ENCODE assay signal across 11 cellular contexts in genomic region chr2:197502685-197503084, GRCh38. TPM values are rescaled to one million over a fixed set of nuclear protein-coding genes. Genes with fewer than 3 reads are reported as not detected.
A peak's percentile ranks its signal among the peaks of the same experiment; 100 is the strongest.
DNase-seq lines count a peak whose midpoint lies in the region; ATAC-seq and TF ChIP-seq lines count a peak whose summit lies in the region.
"Had no signal": no experiment of that assay in that cellular context is flagged by ENCODE, and none has a peak within 500 bp of the region (broad histone marks: within the 10 kb centered on the region; RNA-seq: fewer than 3 reads in every experiment).

No MANE protein-coding gene starts in this region.

- H3K4me1 ChIP-seq in HUES64 (ENCODE audit: insufficient read depth, low read length) (0 out of 2 replicates have a peak, but pooled peaks cover 15% of the 10 kb centered on the region), adipocyte (ENCODE audit: control insufficient read depth, insufficient read depth, low read length) (peaks cover 27% of the 10 kb centered on the region), foreskin keratinocyte (peaks cover under 1% of the 10 kb centered on the region)
- peaks cover 16 to 20% of the 10 kb centered on the region in 2 donors for H3K4me1 ChIP-seq in naive thymus-derived CD4-positive, alpha-beta T cell (ENCODE audit: control insufficient read depth in 2 of 2, insufficient read depth in 2 of 2, low read length in 2 of 2)

- no peak for DNase-seq in CD4-positive, alpha-beta T cell
- DNase-seq in adipocyte (ENCODE audit: low read depth) (no peak), Kasumi-1 (lab: John Stamatoyannopoulos, UW) (no peak), SHP77 treated with DMSO at 0.1 percent for 48 hours (lab: John Stamatoyannopoulos, UW) (no peak), foreskin keratinocyte (no peak)
- no peak for DNase-seq in naive thymus-derived CD4-positive, alpha-beta T cell
- no peak for DNase-seq in stimulated activated naive B cell treated with anti-CD40 and anti-IgM and Interleukin-4, amounts not matched to agents 10 μg/mL and 1 μg/mL and 100 μg/mL, for 72 hours
- DNase-seq: HCEC 1CT, lower lobe of right lung, NCI-H1092 treated with DMSO at 0.1 percent for 48 hours had no signal

- no peak overlapping the region for H3K9ac ChIP-seq in HUES64 (ENCODE audit: low read depth, low read length)
- H3K9ac ChIP-seq in adipocyte (ENCODE audit: low read length), result no peak overlapping the region

- H3K27ac ChIP-seq in CD4-positive, alpha-beta T cell (ENCODE audit: low read depth, low read length), result no peak overlapping the region
- H3K27ac ChIP-seq in HUES64 (ENCODE audit: low read depth, low read length) (no peak overlapping the region), foreskin keratinocyte (no peak overlapping the region)
- H3K27ac ChIP-seq in naive thymus-derived CD4-positive, alpha-beta T cell (ENCODE audit: low read depth, low read length), result peak overlapping the region; percentile 90
- H3K27ac ChIP-seq: lower lobe of right lung had no signal

- peaks cover 44% of the 10 kb centered on the region for H3K4me1 Mint-ChIP-seq in CD4-positive, alpha-beta T cell (ENCODE audit: low read depth)
- peaks cover 23 to 46% (median 35%) of the 10 kb centered on the region in 7 donors for H3K4me1 Mint-ChIP-seq in naive thymus-derived CD4-positive, alpha-beta T cell
- peaks cover 16 to 30% of the 10 kb centered on the region in 2 donors for H3K4me1 Mint-ChIP-seq in stimulated activated naive B cell treated with anti-CD40 and anti-IgM and Interleukin-4, amounts not matched to agents 10 μg/mL and 1 μg/mL and 100 μg/mL, for 72 hours

- peaks cover 50% of the 10 kb centered on the region for H3K36me3 ChIP-seq in HUES64 (ENCODE audit: insufficient read depth, low read length)
- H3K36me3 ChIP-seq in adipocyte (ENCODE audit: control insufficient read depth, insufficient read depth, low read length, severe bottlenecking), result peaks cover 37% of the 10 kb centered on the region
- peaks cover 0 to 18% (median 0%) of the 10 kb centered on the region in 3 experiments for H3K36me3 ChIP-seq in naive thymus-derived CD4-positive, alpha-beta T cell (ENCODE audit: control insufficient read depth in 2 of 3, insufficient read depth in 3 of 3, low read length in 3 of 3)

- POLR2A ChIA-PET in CD4-positive, alpha-beta T cell (lab: Charles Lee), result interaction anchor here (5.4 to 8.1 kb wide), 3 partner anchors 12 to 68 kb away, joined by 106 to 219 read pairs (median 111); partner anchors contain the start of genes COQ10B, MOB4 and SF3B1
- POLR2A ChIA-PET in naive thymus-derived CD4-positive, alpha-beta T cell (lab: Charles Lee), result interaction anchor here (1.1 to 5.3 kb wide), 3 partner anchors 10 to 48 kb away, joined by 3 to 100 read pairs (median 69); partner anchors contain the start of genes COQ10B and MOB4

- H3K4me3 ChIP-seq in HUES64 (ENCODE audit: low read length) (peak overlapping the region; percentile 76; the same call in 1 of the 2 replicates), adipocyte (ENCODE audit: low read length) (peak overlapping the region; percentile 100)
- H3K4me3 ChIP-seq in naive thymus-derived CD4-positive, alpha-beta T cell (ENCODE audit: low read length), result no peak overlapping the region
- H3K4me3 ChIP-seq: lower lobe of right lung had no signal

- H3K27me3 ChIP-seq in CD4-positive, alpha-beta T cell (ENCODE audit: control insufficient read depth, insufficient read depth, low read length), result no peaks in the 10 kb centered on the region
- no peaks in the 10 kb centered on the region for H3K27me3 ChIP-seq in HUES64 (ENCODE audit: insufficient read depth, low read length)
- no peaks in the 10 kb centered on the region for H3K27me3 ChIP-seq in adipocyte (replicated peaks; ENCODE audit: control insufficient read depth, insufficient read depth, low read length)
- H3K27me3 ChIP-seq in naive thymus-derived CD4-positive, alpha-beta T cell (ENCODE audit: control insufficient read depth in 2 of 2, insufficient read depth in 2 of 2, low read length in 2 of 2), result no peaks in the 10 kb centered on the region
- H3K27me3 ChIP-seq in foreskin keratinocyte, result no peaks in the 10 kb centered on the region

- CTCF ChIA-PET in CD4-positive, alpha-beta T cell (lab: Charles Lee), result interaction anchor here (2.6 kb wide), 1 partner anchor 11 kb away, joined by 7 read pairs; no protein-coding TSS in a partner anchor
- CTCF ChIA-PET in naive thymus-derived CD4-positive, alpha-beta T cell (lab: Charles Lee), result no interaction called here

- no peak for ATAC-seq in CD4-positive, alpha-beta T cell (ENCODE audit: poor library complexity)
- ATAC-seq in naive thymus-derived CD4-positive, alpha-beta T cell, result no peak
- no peak for ATAC-seq in foreskin keratinocyte
- no peak for ATAC-seq in stimulated activated naive B cell treated with anti-CD40 and anti-IgM and Interleukin-4, amounts not matched to agents 10 μg/mL and 1 μg/mL and 100 μg/mL, for 72 hours (replicated peaks)
- ATAC-seq: lower lobe of right lung had no signal

- peaks cover 68% of the 10 kb centered on the region for H3K36me3 Mint-ChIP-seq in CD4-positive, alpha-beta T cell (ENCODE audit: low read depth)
- H3K36me3 Mint-ChIP-seq in naive thymus-derived CD4-positive, alpha-beta T cell, result peaks cover 4 to 30% (median 13%) of the 10 kb centered on the region in 5 donors
- peaks cover 30 to 50% of the 10 kb centered on the region in 2 donors for H3K36me3 Mint-ChIP-seq in stimulated activated naive B cell treated with anti-CD40 and anti-IgM and Interleukin-4, amounts not matched to agents 10 μg/mL and 1 μg/mL and 100 μg/mL, for 72 hours

- no peak for TF ChIP-seq CTCF in CD4-positive, alpha-beta T cell (IDR thresholded peaks at IDR 0.05)
- TF ChIP-seq CTCF in foreskin keratinocyte (conservative IDR thresholded peaks at IDR 0.05), result no peak

- H3K4me3 Mint-ChIP-seq in CD4-positive, alpha-beta T cell, result peak overlapping the region; percentile 94
- peak overlapping the region in 9 of 10 donors; percentile 16 to 98 (median 92) for H3K4me3 Mint-ChIP-seq in naive thymus-derived CD4-positive, alpha-beta T cell
- H3K4me3 Mint-ChIP-seq in stimulated activated naive B cell treated with anti-CD40 and anti-IgM and Interleukin-4, amounts not matched to agents 10 μg/mL and 1 μg/mL and 100 μg/mL, for 72 hours, result no peak overlapping the region

- H3K9me3 Mint-ChIP-seq in CD4-positive, alpha-beta T cell, result no peaks in the 10 kb centered on the region
- H3K9me3 Mint-ChIP-seq in naive thymus-derived CD4-positive, alpha-beta T cell, result no peaks in the 10 kb centered on the region
- H3K9me3 Mint-ChIP-seq in stimulated activated naive B cell treated with anti-CD40 and anti-IgM and Interleukin-4, amounts not matched to agents 10 μg/mL and 1 μg/mL and 100 μg/mL, for 72 hours, result no peaks in the 10 kb centered on the region

- 94% methylated on average over 4 of the region's 4 CpGs for WGBS in HUES64

- no peaks in the 10 kb centered on the region for H3K27me3 Mint-ChIP-seq in CD4-positive, alpha-beta T cell
- H3K27me3 Mint-ChIP-seq in naive thymus-derived CD4-positive, alpha-beta T cell, result no peaks in the 10 kb centered on the region
- H3K27me3 Mint-ChIP-seq in stimulated activated naive B cell treated with anti-CD40 and anti-IgM and Interleukin-4, amounts not matched to agents 10 μg/mL and 1 μg/mL and 100 μg/mL, for 72 hours, result no peaks in the 10 kb centered on the region

- H3K9me3 ChIP-seq in CD4-positive, alpha-beta T cell (ENCODE audit: control insufficient read depth, low read length), result no peaks in the 10 kb centered on the region
- no peaks in the 10 kb centered on the region for H3K9me3 ChIP-seq in HUES64 (ENCODE audit: insufficient read depth, low read depth, low read length)
- no peaks in the 10 kb centered on the region for H3K9me3 ChIP-seq in adipocyte (ENCODE audit: control insufficient read depth, low read length)
- H3K9me3 ChIP-seq in naive thymus-derived CD4-positive, alpha-beta T cell (ENCODE audit: control insufficient read depth in 2 of 3, low read length in 3 of 3), result no peaks in the 10 kb centered on the region
- H3K9me3 ChIP-seq: lower lobe of right lung had no signal

- H3K27ac Mint-ChIP-seq in CD4-positive, alpha-beta T cell, result peak overlapping the region; percentile 87
- peak overlapping the region in 7 of 9 donors; percentile 38 to 98 (median 94) for H3K27ac Mint-ChIP-seq in naive thymus-derived CD4-positive, alpha-beta T cell
- H3K27ac Mint-ChIP-seq in stimulated activated naive B cell treated with anti-CD40 and anti-IgM and Interleukin-4, amounts not matched to agents 10 μg/mL and 1 μg/mL and 100 μg/mL, for 72 hours, result no peak overlapping the region

- intact Hi-C loops in CD4-positive, alpha-beta T cell (cut with DNase I, micrococcal nuclease), result no loop called here
- intact Hi-C loops in naive thymus-derived CD4-positive, alpha-beta T cell (cut with micrococcal nuclease), result loop anchor here in 1 of 2 donors (10.0 kb wide), 1 partner anchor 298 kb away; no protein-coding TSS in a partner anchor

RNA-seq across cellular contexts. Expression of gene HSPE1, which starts 2.5 kb away (rescaled TPM):
- total RNA-seq in CD4-positive, alpha-beta T cell, result 10 to 100 TPM; 50.8 to 56.2 TPM
- 436 TPM for polyA plus RNA-seq in HUES64 (2013, experiment 1 of 2)
- polyA plus RNA-seq in HUES64 (2013, experiment 2 of 2), result 434 TPM
- total RNA-seq in naive thymus-derived CD4-positive, alpha-beta T cell, result 100 to 1,000 TPM in 1 of 5 experiments, 10 to 100 TPM in 4; 46.3 to 127 (median 52.2) TPM
- 100 to 1,000 TPM; 134 to 137 TPM for polyA plus RNA-seq in naive thymus-derived CD4-positive, alpha-beta T cell
- total RNA-seq in foreskin keratinocyte, result 216 and 292 TPM in 2 replicates
- 313 and 374 TPM in 2 replicates for polyA plus RNA-seq in foreskin keratinocyte

RNA-seq across cellular contexts. Expression of gene HSPD1, which starts 3.0 kb away (rescaled TPM):
- 100 to 1,000 TPM; 154 to 157 TPM for total RNA-seq in CD4-positive, alpha-beta T cell
- 690 TPM for polyA plus RNA-seq in HUES64 (2013, experiment 1 of 2)
- polyA plus RNA-seq in HUES64 (2013, experiment 2 of 2), result 662 TPM
- 100 to 1,000 TPM; 127 to 276 (median 137) TPM for total RNA-seq in naive thymus-derived CD4-positive, alpha-beta T cell
- 100 to 1,000 TPM; 103 to 116 TPM for polyA plus RNA-seq in naive thymus-derived CD4-positive, alpha-beta T cell
- 368 and 459 TPM in 2 replicates for total RNA-seq in foreskin keratinocyte
- polyA plus RNA-seq in foreskin keratinocyte, result 207 and 292 TPM in 2 replicates

RNA-seq across cellular contexts. Expression of gene MOB4, which starts 13.2 kb away (rescaled TPM):
- total RNA-seq in CD4-positive, alpha-beta T cell, result 10 to 100 TPM; 28.4 to 29.8 TPM
- 58.5 TPM for polyA plus RNA-seq in HUES64 (2013, experiment 1 of 2)
- 68.2 TPM for polyA plus RNA-seq in HUES64 (2013, experiment 2 of 2)
- 10 to 100 TPM; 16.1 to 22.5 (median 17.9) TPM for total RNA-seq in naive thymus-derived CD4-positive, alpha-beta T cell
- 10 to 100 TPM; 18.6 to 39.6 TPM for polyA plus RNA-seq in naive thymus-derived CD4-positive, alpha-beta T cell
- total RNA-seq in foreskin keratinocyte, result 41.2 and 41.8 TPM in 2 replicates
- 29.1 and 32.0 TPM in 2 replicates for polyA plus RNA-seq in foreskin keratinocyte

RNA-seq across cellular contexts. Expression of gene COQ10B, which starts 49.3 kb away (rescaled TPM):
- 10 to 100 TPM; 53.4 to 55.3 TPM for total RNA-seq in CD4-positive, alpha-beta T cell
- polyA plus RNA-seq in HUES64 (2013, experiment 1 of 2), result 13.3 TPM
- polyA plus RNA-seq in HUES64 (2013, experiment 2 of 2), result 15.6 TPM
- total RNA-seq in naive thymus-derived CD4-positive, alpha-beta T cell, result 10 to 100 TPM; 22.9 to 57.2 (median 30.5) TPM
- 10 to 100 TPM; 31.9 to 54.9 TPM for polyA plus RNA-seq in naive thymus-derived CD4-positive, alpha-beta T cell
- total RNA-seq in foreskin keratinocyte, result 17.1 and 18.4 TPM in 2 replicates
- 9.9 and 11.1 TPM in 2 replicates for polyA plus RNA-seq in foreskin keratinocyte

Comparison
In these comparisons a context has a peak if more than half of its experiments do, and no peak if none do; other contexts are left out.
1. H3K4me3 Mint-ChIP-seq: peak in CD4-positive, alpha-beta T cell (single experiment) and naive thymus-derived CD4-positive, alpha-beta T cell (9 of 10); none in stimulated activated naive B cell treated with anti-CD40 and anti-IgM and Interleukin-4, amounts not matched to agents 10 μg/mL and 1 μg/mL and 100 μg/mL, for 72 hours (0 of 2).